ENCODE assay signal across 1 cellular context in the genomic region with DNA sequence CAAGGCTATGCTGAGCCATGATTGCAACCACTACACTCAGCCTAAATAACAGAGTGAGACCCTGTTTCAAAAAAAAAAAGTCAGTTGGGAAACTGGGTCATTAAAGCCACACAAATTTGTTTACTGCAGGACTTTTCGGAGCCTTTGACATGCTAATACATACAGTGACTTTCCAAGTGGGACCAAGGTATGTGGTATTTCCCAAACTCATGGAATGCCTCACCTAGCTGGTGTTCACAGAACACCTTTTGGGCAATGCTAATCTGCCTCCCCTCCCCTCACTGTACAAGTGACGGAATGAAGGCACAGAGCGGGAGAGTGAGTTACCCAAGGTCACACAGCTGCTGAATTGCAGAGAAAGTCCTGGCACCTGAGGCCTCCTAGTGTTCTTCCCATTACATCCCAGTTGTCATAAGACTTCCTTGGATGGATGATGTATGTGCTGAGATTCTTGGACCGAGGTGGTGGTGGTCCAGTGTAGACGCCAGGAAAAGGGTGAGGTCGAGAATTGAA.
TF ChIP-seq lines count a peak whose summit lies in the region.

No MANE protein-coding gene starts in this region.

TF ChIP-seq in HepG2, 621 proteins besides CTCF, POLR2A, EP300 and RAD21:
- TF ChIP-seq ZNF768 (CRISPR knock-in tag; IDR thresholded peaks at IDR 0.05) (peak; percentile 86; the same call in 1 of the 2 replicates), ZNF101 (CRISPR knock-in tag; IDR thresholded peaks at IDR 0.05; ENCODE audit: borderline replicate concordance, low read depth) (no peak)
